In genomic region chr12:56007892-56008471, GRCh38 we compare ENCODE assay signal across 8 cellular contexts. TPM values are rescaled to one million over a fixed set of nuclear protein-coding genes. Genes with fewer than 3 reads are reported as not detected.
DNase-seq lines count a peak whose midpoint lies in the region; ATAC-seq, FAIRE-seq and TF ChIP-seq lines count a peak whose summit lies in the region.

No MANE protein-coding gene starts in this region.

- FAIRE-seq in small intestine (lab: Jason Lieb, UNC) = no peak

- H3K27ac ChIP-seq in ACC112 (ENCODE audit: low read depth, low read length) = no peak overlapping the region
- H3K27ac ChIP-seq in HUES6 (ENCODE audit: low read depth, low read length) = no peak overlapping the region
- H3K27ac ChIP-seq in small intestine (ENCODE audit: low read depth in 1 of 2, low read length in 1 of 2) = peak overlapping the region in 1 of 2 donors; percentile 66

- H3K36me3 ChIP-seq in ACC112 (ENCODE audit: insufficient read depth, low read length) = no peaks in the 10 kb centered on the region
- H3K36me3 ChIP-seq in HUES6 (ENCODE audit: control insufficient read depth, insufficient read depth, low read length) = peaks cover 22% of the 10 kb centered on the region
- no peaks in the 10 kb centered on the region for H3K36me3 ChIP-seq in small intestine (ENCODE audit: control insufficient read depth in 2 of 2, insufficient read depth in 2 of 2, low read length in 2 of 2)

- peak overlapping the region; percentile 61 for H3K9ac ChIP-seq in HUES6 (ENCODE audit: low read length)

- no peaks in the 10 kb centered on the region for H3K27me3 ChIP-seq in ACC112 (ENCODE audit: insufficient read depth, low read length)
- no peaks in the 10 kb centered on the region for H3K27me3 ChIP-seq in HUES6 (ENCODE audit: control insufficient read depth, insufficient read depth, low read length)
- H3K27me3 ChIP-seq in small intestine (ENCODE audit: control insufficient read depth in 2 of 2, insufficient read depth in 2 of 2, low read length in 2 of 2) = no peaks in the 10 kb centered on the region

- 3 to 8% (median 3%) methylated on average over 16 of the region's 16 CpGs for WGBS in small intestine, 3 donors

- H3K9me3 ChIP-seq in HUES6 (ENCODE audit: control insufficient read depth, insufficient read depth, low read depth, low read length) (no peaks in the 10 kb centered on the region), iPS-18c (ENCODE audit: control insufficient read depth, insufficient read depth, low read length) (no peaks in the 10 kb centered on the region), small intestine (ENCODE audit: control insufficient read depth, low read depth) (no peaks in the 10 kb centered on the region)

- DNase-seq in astrocyte of the hippocampus (ENCODE audit: low read depth, low spot score) (peak; percentile 44), small intestine (no peak), GM10266 (ENCODE audit: extremely low spot score) (no peak), activated gamma-delta T cell (lab: John Stamatoyannopoulos, UW) (no peak)

- no peak for TF ChIP-seq CTCF in GM10266 (IDR thresholded peaks at IDR 0.05; ENCODE audit: control insufficient read depth, insufficient read depth, low read depth, missing control alignments)

- H3K4me3 ChIP-seq in ACC112 (ENCODE audit: low read depth, low read length) = peak overlapping the region; percentile 96
- peak overlapping the region; percentile 75 for H3K4me3 ChIP-seq in HUES6 (ENCODE audit: low read depth, low read length)
- H3K4me3 ChIP-seq in iPS-18c (ENCODE audit: insufficient read depth, low read depth, low read length) = peak overlapping the region; percentile 57
- peak overlapping the region; percentile 86 to 89 for H3K4me3 ChIP-seq in small intestine (ENCODE audit: low read depth in 1 of 2, low read length in 2 of 2)

- H3K4me1 ChIP-seq in ACC112 (ENCODE audit: control insufficient read depth, insufficient read depth, low read length, unreplicated experiment) (no peaks in the 10 kb centered on the region), HUES6 (ENCODE audit: control insufficient read depth, insufficient read depth, low read length) (no peaks in the 10 kb centered on the region), small intestine (ENCODE audit: control insufficient read depth in 2 of 2, insufficient read depth in 1 of 2, low read depth in 1 of 2, low read length in 1 of 2) (peaks cover 0 to 7% of the 10 kb centered on the region in 2 donors)

- H2AFZ ChIP-seq in ACC112 (ENCODE audit: low read length, unreplicated experiment) = peak overlapping the region; percentile 99

- peak; percentile 40 for ATAC-seq in GM18511 (IDR thresholded peaks at IDR 0.05; ENCODE audit: unreplicated experiment)

- H3K79me2 ChIP-seq in ACC112 (ENCODE audit: control insufficient read depth, insufficient read depth, low read length, unreplicated experiment) = no peaks in the 10 kb centered on the region

RNA-seq across cellular contexts. Expression of gene SUOX, which starts 10.9 kb away (rescaled TPM):
- polyA plus RNA-seq in small intestine = 10 to 100 TPM in 2 of 3 donors, 1 to 10 TPM in 1; 7.3 to 13.9 (median 13.4) TPM

RNA-seq across cellular contexts. Expression of gene IKZF4, which starts 12.9 kb away (rescaled TPM):
- polyA plus RNA-seq in small intestine = 1 to 10 TPM; 1.1 to 1.8 (median 1.3) TPM

RNA-seq across cellular contexts. Expression of gene RPS26, which starts 33.7 kb away (rescaled TPM):
- 1,000 to 10,000 TPM; 1,020 to 1,993 (median 1,332) TPM for polyA plus RNA-seq in small intestine

RNA-seq across cellular contexts. Expression of gene RAB5B, which starts 34.1 kb away (rescaled TPM):
- 10 to 100 TPM; 45.8 to 49.4 (median 47.5) TPM for polyA plus RNA-seq in small intestine

RNA-seq across cellular contexts. Expression of gene CDK2, which starts 41.4 kb away (rescaled TPM):
- 10 to 100 TPM in 1 of 3 donors, 1 to 10 TPM in 2; 7.6 to 20.8 (median 9.7) TPM for polyA plus RNA-seq in small intestine
